In genomic region chr2:42346856-42347255, GRCh38 we compare ENCODE assay signal across 6 cellular contexts. TPM values are rescaled to one million over a fixed set of nuclear protein-coding genes. Genes with fewer than 3 reads are reported as not detected.
DNase-seq lines count a peak whose midpoint lies in the region; ATAC-seq, FAIRE-seq and TF ChIP-seq lines count a peak whose summit lies in the region.
"Not testable (repeated sequence)": the region's sequence is repeated elsewhere in the genome, so short reads cannot be mapped to it uniquely, and the experiment has no call there.

No MANE protein-coding gene starts in this region.

- TF ChIP-seq POLR2A in HepG2 (IDR thresholded peaks at IDR 0.05; ENCODE audit: insufficient read depth in 1 of 2, low read depth in 2 of 2, low read length in 2 of 2); right lobe of liver (IDR thresholded peaks at IDR 0.05): not testable (repeated sequence)

- peak in 1 of 2 experiments; percentile 42; a peak in 2 of 4 replicates for TF ChIP-seq EP300 in HepG2 (IDR thresholded peaks at IDR 0.05; ENCODE audit: low read depth in 2 of 2, low read length in 2 of 2)
- TF ChIP-seq EP300 in HepG2 (CRISPR knock-in tag; IDR thresholded peaks at IDR 0.05; ENCODE audit: borderline replicate concordance), result not testable (repeated sequence)

- not testable (repeated sequence) for H4K20me1 ChIP-seq in hepatocyte (ENCODE audit: insufficient read depth, poor library complexity, severe bottlenecking); HepG2 (ENCODE audit: insufficient read depth, low read length)

- not testable (repeated sequence) for H3K27ac Mint-ChIP-seq in WTC11

- in situ Hi-C loops in HepG2 (cut with HindIII; ENCODE audit: extremely low pct_ligation_motif_present, low pct_unique_long_range_greater_than_20kb), result not testable (repeated sequence)

- H3K4me3 Mint-ChIP-seq in WTC11, result not testable (repeated sequence)

- WGBS in hepatocyte (ENCODE audit: low lambda C conversion rate, missing lambda C conversion rate), result 97% methylated on average over 6 of the region's 6 CpGs
- WGBS in HepG2 (ENCODE audit: low lambda C conversion rate), result 48% methylated on average over 6 of the region's 6 CpGs
- 38% methylated on average over 6 of the region's 6 CpGs for WGBS in right lobe of liver (ENCODE audit: insufficient coverage, low coverage, low lambda C conversion rate, missing lambda C conversion rate)

- ATAC-seq in WTC11, result not testable (repeated sequence)
- ATAC-seq in HepG2 (peak; percentile 0; the same call in 1 of the 3 replicates), right lobe of liver (peak; percentile 59 to 74 (median 68))

- POLR2A ChIA-PET in WTC11 (lab: Charles Lee), result not testable (repeated sequence)
- POLR2A ChIA-PET in HepG2 (lab: Yijun Ruan, JAX), result interaction anchor here (1.4 kb wide), 1 partner anchor 13 kb away, joined by 3 read pairs; no protein-coding TSS in a partner anchor

- not testable (repeated sequence) for BruUV-seq in HepG2 (replicated peaks; lab: Mats Ljungman, UMichigan)

- CTCF ChIA-PET in WTC11 (lab: Charles Lee), result interaction anchor here (0.7 to 1.1 kb wide), 2 partner anchors 18 to 165 kb away, joined by 3 to 6 read pairs; no protein-coding TSS in a partner anchor
- CTCF ChIA-PET in HepG2 (lab: Yijun Ruan, JAX; ENCODE audit: low intra/inter-chr PET ratio, low total read pairs), result not testable (repeated sequence)

- not testable (repeated sequence) for H2AFZ ChIP-seq in hepatocyte; HepG2 (ENCODE audit: low read length)

- not testable (repeated sequence) for DNase-seq in WTC11 (ENCODE audit: low spot score); hepatocyte (ENCODE audit: low spot score)
- DNase-seq in amniotic epithelial cell (ENCODE audit: low read depth) (peak; percentile 37), choroid plexus epithelial cell (ENCODE audit: low read depth) (peak; percentile 17), HepG2 (ENCODE audit: low spot score) (peak; percentile 71), right lobe of liver (peak; percentile 49 to 77 (median 77))

- FAIRE-seq in HepG2 (lab: Jason Lieb, UNC), result peak; percentile 83

- TF ChIP-seq RAD21 in HepG2 (CRISPR knock-in tag; IDR thresholded peaks at IDR 0.05), result peak; percentile 33; the same call in 1 of the 2 replicates

- TF ChIP-seq CTCF in WTC11 (IDR thresholded peaks at IDR 0.05); choroid plexus epithelial cell (conservative IDR thresholded peaks at IDR 0.05; ENCODE audit: low read depth, low read length); hepatocyte (IDR thresholded peaks at IDR 0.05; ENCODE audit: poor library complexity); HepG2 (CRISPR knock-in tag; IDR thresholded peaks at IDR 0.05); right lobe of liver (IDR thresholded peaks at IDR 0.05): not testable (repeated sequence)

- H3K9me3 Mint-ChIP-seq in WTC11, result not testable (repeated sequence)

- peaks cover 42% of the 10 kb centered on the region for H3K36me3 Mint-ChIP-seq in WTC11

- not testable (repeated sequence) for H3K4me3 ChIP-seq in choroid plexus epithelial cell (ENCODE audit: low read depth, low read length); hepatocyte; HepG2 (replicated peaks in 1 of 3; ENCODE audit: insufficient read depth in 1 of 3, low read depth in 2 of 3, low read length in 3 of 3); right lobe of liver

- not testable (repeated sequence) for H3K9me2 ChIP-seq in hepatocyte (replicated peaks; ENCODE audit: insufficient read depth)

- intact Hi-C loops in HepG2 (cut with micrococcal nuclease; ENCODE audit: unreplicated experiment); right lobe of liver (cut with DNase I): not testable (repeated sequence)

- H3K27me3 ChIP-seq in hepatocyte; HepG2 (ENCODE audit: control insufficient read depth in 1 of 2, insufficient read depth in 2 of 2, low read length in 2 of 2); right lobe of liver: not testable (repeated sequence)

- H3K4me1 Mint-ChIP-seq in WTC11, result peaks cover 12% of the 10 kb centered on the region

- H3K9ac ChIP-seq in HepG2 (ENCODE audit: insufficient read depth, low read depth, low read length), result not testable (repeated sequence)

- H3K4me2 ChIP-seq in hepatocyte, result not testable (repeated sequence)
- peak overlapping the region; percentile 21; the same call in 1 of the 2 replicates for H3K4me2 ChIP-seq in HepG2 (ENCODE audit: low read depth, low read length)

- H3K4me1 ChIP-seq in hepatocyte (ENCODE audit: insufficient read depth), result not testable (repeated sequence)
- H3K4me1 ChIP-seq in HepG2 (ENCODE audit: insufficient read depth, low read length), result peaks cover 59% of the 10 kb centered on the region
- peaks cover 0 to 68% (median 19%) of the 10 kb centered on the region in 4 donors for H3K4me1 ChIP-seq in right lobe of liver

- peak overlapping the region; percentile 9 for H3K27ac ChIP-seq in hepatocyte
- H3K27ac ChIP-seq in HepG2 (ENCODE audit: extremely low read length, insufficient read depth, low read length), result peak overlapping the region; percentile 46
- peak overlapping the region; percentile 18 to 85 (median 39) for H3K27ac ChIP-seq in right lobe of liver

- not testable (repeated sequence) for H3K27me3 Mint-ChIP-seq in WTC11 (ENCODE audit: low read depth)

- H3K79me2 ChIP-seq in hepatocyte (peaks cover 90% of the 10 kb centered on the region), HepG2 (ENCODE audit: insufficient read depth, low read length) (peaks cover 49% of the 10 kb centered on the region)

- H3K9me3 ChIP-seq in hepatocyte (ENCODE audit: low read depth); HepG2 (ENCODE audit: low read length); right lobe of liver: not testable (repeated sequence)

- H3K36me3 ChIP-seq in hepatocyte (replicated peaks; ENCODE audit: insufficient read depth, low read depth); right lobe of liver: not testable (repeated sequence)
- peaks cover 8 to 22% of the 10 kb centered on the region in 2 experiments; a peak in 4 of 5 replicates for H3K36me3 ChIP-seq in HepG2 (replicated peaks in 1 of 2; ENCODE audit: control insufficient read depth in 1 of 2, insufficient read depth in 2 of 2, low read length in 2 of 2)

TF ChIP-seq in WTC11, 78 proteins besides CTCF, POLR2A, EP300 and RAD21:
- 0 out of 2 replicates have a peak, but pooled peaks have one; percentile 25 for TF ChIP-seq GABPB1 (CRISPR knock-in tag; IDR thresholded peaks at IDR 0.05)

TF ChIP-seq in HepG2, 621 proteins besides CTCF, POLR2A, EP300 and RAD21 (continues in another document):
- TF ChIP-seq ZMYM4 (CRISPR knock-in tag; IDR thresholded peaks at IDR 0.05) (peak; percentile 57), SALL1 (CRISPR knock-in tag; IDR thresholded peaks at IDR 0.05) (peak; percentile 80), HNF4A (CRISPR knock-in tag; IDR thresholded peaks at IDR 0.05) (peak; percentile 85), POLR2AphosphoS2 (IDR thresholded peaks at IDR 0.05; ENCODE audit: low read depth, low read length) (peak; percentile 61; the same call in 1 of the 2 replicates), FOXK1 (CRISPR knock-in tag; IDR thresholded peaks at IDR 0.05; ENCODE audit: borderline replicate concordance, low read depth) (peak; percentile 40; the same call in 1 of the 2 replicates), ZMYM3 (CRISPR knock-in tag; IDR thresholded peaks at IDR 0.05) (peak; percentile 42; the same call in 1 of the 2 replicates), BCL6 (CRISPR knock-in tag; IDR thresholded peaks at IDR 0.05) (peak; percentile 45; the same call in 1 of the 2 replicates), HOXA3 (CRISPR knock-in tag; IDR thresholded peaks at IDR 0.05) (peak; percentile 77)

RNA-seq across cellular contexts. Expression of gene COX7A2L, which starts 14.2 kb away (rescaled TPM):
- 99.5 to 114 TPM (median 108 TPM) in 3 replicates for total RNA-seq in WTC11 (2021)
- total RNA-seq in hepatocyte, result 247 and 252 TPM in 2 replicates
- polyA plus RNA-seq in hepatocyte, result 130 and 134 TPM in 2 replicates
- total RNA-seq in HepG2 (2016; rRNA removed; fragmentation: Illumina TruSeq; extraction: Trizol), result 201 and 272 TPM in 2 replicates
- total RNA-seq in HepG2 (2016; cell fraction: cytosol; rRNA removed; fragmentation: Illumina TruSeq; extraction: Trizol; ENCODE audit: low read depth), result 111 and 117 TPM in 2 replicates
- 197 and 297 TPM in 2 replicates for total RNA-seq in HepG2 (2016; cell fraction: insoluble cytoplasmic fraction; rRNA removed; fragmentation: Illumina TruSeq; extraction: Trizol)
- 232 and 238 TPM in 2 replicates for total RNA-seq in HepG2 (2016; cell fraction: membrane; rRNA removed; fragmentation: Illumina TruSeq; extraction: Trizol)
- 71.7 and 82.5 TPM in 2 replicates for total RNA-seq in HepG2 (2016; cell fraction: nucleus; rRNA removed; fragmentation: Illumina TruSeq; extraction: Trizol)
- polyA plus RNA-seq in HepG2 (2011; rRNA removed), result 122 and 155 TPM in 2 replicates
- 137 and 167 TPM in 2 replicates for polyA plus RNA-seq in HepG2 (2011; cell fraction: cytosol; rRNA removed)
- 30.5 and 38.2 TPM in 2 replicates for polyA plus RNA-seq in HepG2 (2011; cell fraction: nucleus; rRNA removed)
- 187 and 191 TPM in 2 replicates for polyA plus RNA-seq in HepG2 (2012)
- polyA plus RNA-seq in HepG2 (2016; cell fraction: cytosol; fragmentation: Illumina TruSeq; extraction: Trizol; ENCODE audit: low read depth), result 119 TPM in 2 replicates
- polyA plus RNA-seq in HepG2 (2016; cell fraction: insoluble cytoplasmic fraction; fragmentation: Illumina TruSeq; extraction: Trizol; ENCODE audit: low read depth), result 279 and 314 TPM in 2 replicates
- polyA plus RNA-seq in HepG2 (2016; cell fraction: membrane; fragmentation: Illumina TruSeq; extraction: Trizol; ENCODE audit: low read depth), result 211 and 215 TPM in 2 replicates
- polyA plus RNA-seq in HepG2 (2016; cell fraction: nucleus; fragmentation: Illumina TruSeq; extraction: Trizol; ENCODE audit: insufficient read depth, low read depth), result 118 and 123 TPM in 2 replicates
- 66.1 and 73.1 TPM in 2 replicates for polyA minus RNA-seq in HepG2 (2011; rRNA and poly(A)+ RNA removed; ENCODE audit: low replicate concordance)
- polyA minus RNA-seq in HepG2 (2011; cell fraction: cytosol; rRNA and poly(A)+ RNA removed), result 41.1 and 44.7 TPM in 2 replicates
- 22.7 and 28.1 TPM in 2 replicates for polyA minus RNA-seq in HepG2 (2011; cell fraction: nucleus; rRNA and poly(A)+ RNA removed)
- 10 to 100 TPM; 37.5 to 97.0 (median 57.6) TPM for total RNA-seq in right lobe of liver
